17 cellular contexts compared by ENCODE assay signal in the genomic region with DNA sequence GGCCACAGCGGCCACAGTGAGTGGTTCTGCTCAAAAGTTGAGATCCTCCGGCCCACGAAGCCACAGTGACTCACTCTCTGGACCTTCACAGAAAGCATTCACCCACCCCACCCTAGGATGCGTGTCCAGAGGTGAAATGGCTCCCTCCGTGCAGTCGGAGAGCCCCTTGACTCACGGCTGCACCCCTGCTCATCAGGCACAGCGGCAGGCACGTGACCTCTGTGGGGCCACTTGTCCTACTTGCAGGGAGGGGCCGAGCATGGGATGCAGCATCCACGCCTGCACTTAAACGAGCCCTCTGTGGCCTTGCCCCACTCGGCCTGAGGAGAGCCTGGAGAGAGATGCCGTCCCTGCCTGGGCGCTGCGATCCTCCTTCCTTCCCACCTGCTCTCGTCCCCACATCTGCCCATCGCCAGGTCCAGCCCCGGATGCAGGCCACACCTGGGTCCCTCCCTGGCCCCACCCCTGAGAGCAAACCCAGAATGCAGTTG. TPM values are rescaled to one million over a fixed set of nuclear protein-coding genes. Genes with fewer than 3 reads are reported as not detected.
DNase-seq lines count a peak whose midpoint lies in the region; ATAC-seq, FAIRE-seq and TF ChIP-seq lines count a peak whose summit lies in the region.
"Had no signal": no experiment of that assay in that cellular context is flagged by ENCODE, and none has a peak within 500 bp of the region (broad histone marks: within the 10 kb centered on the region; RNA-seq: fewer than 3 reads in every experiment).

No MANE protein-coding gene starts in this region.

- H4K20me1 ChIP-seq in HCT116 (ENCODE audit: insufficient read depth) (no peaks in the 10 kb centered on the region), HepG2 (ENCODE audit: insufficient read depth, low read length) (no peaks in the 10 kb centered on the region; the same call in 1 of the 2 replicates), PC-3 (ENCODE audit: low read length) (no peaks in the 10 kb centered on the region)

- TF ChIP-seq EP300 in HepG2 (IDR thresholded peaks at IDR 0.05; ENCODE audit: low read depth in 2 of 2, low read length in 2 of 2): no peak
- no peak for TF ChIP-seq EP300 in HepG2 (CRISPR knock-in tag; IDR thresholded peaks at IDR 0.05; ENCODE audit: borderline replicate concordance)

- peak overlapping the region; percentile 77 for H3K9ac ChIP-seq in HCT116 (ENCODE audit: low read length)
- H3K9ac ChIP-seq in HepG2 (ENCODE audit: insufficient read depth, low read depth, low read length): no peak overlapping the region
- H3K9ac ChIP-seq in PC-3 (ENCODE audit: low read length): no peak overlapping the region

- 22% methylated on average over 12 of the region's 19 CpGs for WGBS in HepG2 (ENCODE audit: low lambda C conversion rate)

- H3K4me3 ChIP-seq in A673 (ENCODE audit: low read depth, low read length, poor library complexity, severe bottlenecking) (no peak overlapping the region), HCT116 (replicated peaks in 1 of 2; ENCODE audit: low read depth in 1 of 2, low read length in 2 of 2) (peak overlapping the region; percentile 38 to 43), RWPE2 (ENCODE audit: severe bottlenecking) (no peak overlapping the region), HepG2 (replicated peaks in 1 of 3; ENCODE audit: insufficient read depth in 1 of 3, low read depth in 2 of 3, low read length in 3 of 3) (no peak overlapping the region), PC-3 (ENCODE audit: low read length) (no peak overlapping the region)
- H3K4me3 ChIP-seq: lung, skin epidermis had no signal

- H3F3A ChIP-seq in PC-3 (ENCODE audit: low read length, unreplicated experiment): peaks cover 5% of the 10 kb centered on the region

- FAIRE-seq in HepG2 (lab: Jason Lieb, UNC): no peak
- FAIRE-seq: frontal cortex had no signal

- H3K36me3 ChIP-seq in A673 (ENCODE audit: insufficient read depth, low read length, poor library complexity, severe bottlenecking): no peaks in the 10 kb centered on the region
- H3K36me3 ChIP-seq in HCT116 (ENCODE audit: control insufficient read depth in 1 of 2, insufficient read depth in 2 of 2, low read length in 2 of 2): peaks cover 0 to 48% of the 10 kb centered on the region in 2 experiments; a peak in 1 of 4 replicates
- H3K36me3 ChIP-seq in RWPE2 (ENCODE audit: low read depth): no peaks in the 10 kb centered on the region
- H3K36me3 ChIP-seq in HepG2 (replicated peaks in 1 of 2; ENCODE audit: control insufficient read depth in 1 of 2, insufficient read depth in 2 of 2, low read length in 2 of 2): no peaks in the 10 kb centered on the region
- no peaks in the 10 kb centered on the region for H3K36me3 ChIP-seq in PC-3 (ENCODE audit: low read depth, low read length)
- H3K36me3 ChIP-seq: brain microvascular endothelial cell had no signal

- H3K27me3 ChIP-seq in A673 (replicated peaks; ENCODE audit: insufficient read depth, low read depth, low read length, poor library complexity) (no peaks in the 10 kb centered on the region), HCT116 (ENCODE audit: insufficient read depth, low read length) (no peaks in the 10 kb centered on the region), RWPE2 (ENCODE audit: insufficient read depth, poor library complexity, severe bottlenecking) (no peaks in the 10 kb centered on the region), HepG2 (ENCODE audit: control insufficient read depth in 1 of 2, insufficient read depth in 2 of 2, low read length in 2 of 2) (peaks cover 63 to 98% of the 10 kb centered on the region in 2 experiments), PC-3 (ENCODE audit: low read length) (no peaks in the 10 kb centered on the region)
- H3K27me3 ChIP-seq: brain microvascular endothelial cell had no signal

- H3K79me2 ChIP-seq in HCT116 (ENCODE audit: insufficient read depth, low read length) (peaks cover 88% of the 10 kb centered on the region), HepG2 (ENCODE audit: insufficient read depth, low read length) (no peaks in the 10 kb centered on the region), PC-3 (ENCODE audit: low read length) (no peaks in the 10 kb centered on the region)

- H3K9me2 ChIP-seq in HCT116 (ENCODE audit: insufficient read depth): no peaks in the 10 kb centered on the region
- H3K9me2 ChIP-seq in PC-3 (replicated peaks; ENCODE audit: low read length): no peaks in the 10 kb centered on the region

- TF ChIP-seq RAD21 in HCT116 (IDR thresholded peaks at IDR 0.05; ENCODE audit: low read depth): no peak
- TF ChIP-seq RAD21 in HepG2 (CRISPR knock-in tag; IDR thresholded peaks at IDR 0.05): no peak

- RAD21 ChIA-PET in HCT116 (lab: Charles Lee; ENCODE audit: low non-redundant PET in 1 of 2, low total read pairs in 2 of 2, uncharacterized antibody in 2 of 2, unreplicated experiment in 2 of 2): no interaction called here

- DNase-seq in A673 (ENCODE audit: low spot score) (no peak), HCT116 (ENCODE audit: low read depth, low spot score) (no peak), RWPE2 (ENCODE audit: low spot score) (peak; percentile 86), HepG2 (ENCODE audit: low spot score) (no peak), PC-3 (no peak), glomerular visceral epithelial cell (ENCODE audit: extremely low spot score) (no peak), globus pallidus (ENCODE audit: low spot score) (no peak)
- DNase-seq: activated CD4-positive, alpha-beta T cell treated with anti-CD3 and anti-CD28 coated beads, Interleukin-2, amount 50 U/mL, for 1 hour; brain microvascular endothelial cell; HCEC 1CT; naive B cell; NCI-H774; stimulated activated CD4-positive, alpha-beta T cell treated with anti-CD3 and anti-CD28 coated beads, Interleukin-4, amount 100 ng/mL, for 1 hour had no signal

- H3K27ac ChIP-seq in A673 (ENCODE audit: low read depth, low read length, poor library complexity, severe bottlenecking) (peak overlapping the region; percentile 97), HCT116 (ENCODE audit: low read depth, low read length) (peak overlapping the region; percentile 100), RWPE2 (ENCODE audit: poor library complexity, severe bottlenecking) (no peak overlapping the region), HepG2 (ENCODE audit: extremely low read length, insufficient read depth, low read length) (no peak overlapping the region), PC-3 (ENCODE audit: low read length) (no peak overlapping the region)
- H3K27ac ChIP-seq: brain microvascular endothelial cell, skin epidermis had no signal

- TF ChIP-seq CTCF in A673 (conservative IDR thresholded peaks at IDR 0.05; ENCODE audit: low read depth, low read length) (no peak), HCT116 (IDR thresholded peaks at IDR 0.05 in 2 of 3, conservative IDR thresholded peaks at IDR 0.05 in 1 of 3; ENCODE audit: borderline replicate concordance in 1 of 3, insufficient read depth in 1 of 3, low read depth in 2 of 3, low read length in 2 of 3) (no peak), RWPE2 (IDR thresholded peaks at IDR 0.05; ENCODE audit: poor library complexity, severe bottlenecking) (no peak), HepG2 (CRISPR knock-in tag; IDR thresholded peaks at IDR 0.05) (no peak), PC-3 (conservative IDR thresholded peaks at IDR 0.05; ENCODE audit: low read depth, low read length) (no peak)

- H3K9me3 ChIP-seq in A673 (ENCODE audit: low read depth, low read length, poor library complexity, severe bottlenecking) (no peaks in the 10 kb centered on the region), HCT116 (ENCODE audit: control insufficient read depth in 1 of 2, insufficient read depth in 1 of 2, low read depth in 1 of 2, low read length in 2 of 2) (no peaks in the 10 kb centered on the region), RWPE2 (ENCODE audit: severe bottlenecking) (no peaks in the 10 kb centered on the region), HepG2 (ENCODE audit: low read length) (no peaks in the 10 kb centered on the region), PC-3 (ENCODE audit: low read length) (no peaks in the 10 kb centered on the region)

- intact Hi-C loops in A673 (cut with micrococcal nuclease; ENCODE audit: unreplicated experiment) (loop anchor here (5.0 kb wide), 1 partner anchor 45 kb away; no protein-coding TSS in a partner anchor), HCT116 (cut with micrococcal nuclease) (no loop called here), HepG2 (cut with micrococcal nuclease; ENCODE audit: unreplicated experiment) (no loop called here), PC-3 (cut with micrococcal nuclease) (loop anchor here (5.0 kb wide), 1 partner anchor 55 kb away; no protein-coding TSS in a partner anchor)

- H3K4me1 ChIP-seq in A673 (ENCODE audit: insufficient read depth, low read length, poor library complexity, severe bottlenecking): peaks cover 87% of the 10 kb centered on the region
- H3K4me1 ChIP-seq in HCT116 (ENCODE audit: control insufficient read depth in 1 of 2, insufficient read depth in 2 of 2, low read length in 2 of 2): peaks cover 90 to 100% of the 10 kb centered on the region in 2 experiments
- peaks cover 43% of the 10 kb centered on the region for H3K4me1 ChIP-seq in RWPE2 (ENCODE audit: insufficient read depth, poor library complexity, severe bottlenecking)
- peaks cover 11% of the 10 kb centered on the region; the same call in 1 of the 2 replicates for H3K4me1 ChIP-seq in HepG2 (ENCODE audit: insufficient read depth, low read length)
- H3K4me1 ChIP-seq in PC-3 (ENCODE audit: insufficient read depth, low read length): peaks cover 30% of the 10 kb centered on the region

- H2AFZ ChIP-seq in HCT116 (ENCODE audit: low read depth, low read length, poor library complexity, severe bottlenecking) (no peak overlapping the region), HepG2 (ENCODE audit: low read length) (no peak overlapping the region), PC-3 (ENCODE audit: low read length) (no peak overlapping the region)

- ATAC-seq in HCT116: no peak
- no peak for ATAC-seq in RWPE2 (ENCODE audit: low read depth)
- ATAC-seq in HepG2: no peak
- ATAC-seq in PC-3: no peak
- no peak for ATAC-seq in GM19463 (IDR thresholded peaks at IDR 0.05; ENCODE audit: unreplicated experiment)

- CTCF ChIA-PET in A673 (lab: Charles Lee) (no interaction called here), HCT116 (lab: Charles Lee) (no interaction called here), HepG2 (lab: Yijun Ruan, JAX; ENCODE audit: low intra/inter-chr PET ratio, low total read pairs) (no interaction called here), PC-3 (lab: Charles Lee) (no interaction called here)

- POLR2A ChIA-PET in A673 (lab: Charles Lee; ENCODE audit: low non-redundant PET) (no interaction called here), HCT116 (lab: Charles Lee) (no interaction called here), HepG2 (lab: Yijun Ruan, JAX) (no interaction called here), PC-3 (lab: Charles Lee; ENCODE audit: unreplicated experiment) (no interaction called here)

- in situ Hi-C loops in HepG2 (cut with HindIII; ENCODE audit: extremely low pct_ligation_motif_present, low pct_unique_long_range_greater_than_20kb): no loop called here

- no peak for TF ChIP-seq POLR2A in HCT116 (IDR thresholded peaks at IDR 0.05; ENCODE audit: borderline replicate concordance, extremely low read depth, insufficient read depth, insufficient read length)
- TF ChIP-seq POLR2A in HepG2 (IDR thresholded peaks at IDR 0.05; ENCODE audit: insufficient read depth in 1 of 2, low read depth in 2 of 2, low read length in 2 of 2): no peak

- BruUV-seq in A673 (replicated peaks; lab: Mats Ljungman, UMichigan) (no TSS peak), HCT116 (replicated peaks; lab: Mats Ljungman, UMichigan) (TSS peak; percentile 57), HepG2 (replicated peaks; lab: Mats Ljungman, UMichigan) (no TSS peak), PC-3 (replicated peaks; lab: Mats Ljungman, UMichigan) (no TSS peak)

- H3K4me2 ChIP-seq in HCT116 (ENCODE audit: low read length): peak overlapping the region; percentile 77
- H3K4me2 ChIP-seq in HepG2 (ENCODE audit: low read depth, low read length): no peak overlapping the region
- H3K4me2 ChIP-seq in PC-3 (ENCODE audit: low read length): no peak overlapping the region

RNA-seq across cellular contexts. Expression of a gene that starts 28.7 kb away (rescaled TPM):
- 8.7 and 15.9 TPM in 2 replicates for total RNA-seq in A673 (2021)
- total RNA-seq in HCT116 (2021; ENCODE audit: unreplicated experiment): 187 TPM
- 139 and 172 TPM in 2 replicates for polyA plus RNA-seq in HCT116 (2012)
- total RNA-seq in HepG2 (2016; rRNA removed; fragmentation: Illumina TruSeq; extraction: Trizol): 0.09 TPM in 1 of 2 replicates, not detected in the other
- total RNA-seq in HepG2 (2016; cell fraction: cytosol; rRNA removed; fragmentation: Illumina TruSeq; extraction: Trizol; ENCODE audit: low read depth): not detected in 2 replicates
- 0.04 TPM in 1 of 2 replicates, not detected in the other for total RNA-seq in HepG2 (2016; cell fraction: insoluble cytoplasmic fraction; rRNA removed; fragmentation: Illumina TruSeq; extraction: Trizol)
- 0.09 TPM in 1 of 2 replicates, not detected in the other for total RNA-seq in HepG2 (2016; cell fraction: membrane; rRNA removed; fragmentation: Illumina TruSeq; extraction: Trizol)
- total RNA-seq in HepG2 (2016; cell fraction: nucleus; rRNA removed; fragmentation: Illumina TruSeq; extraction: Trizol): 0.12 TPM in 1 of 2 replicates, not detected in the other
- polyA plus RNA-seq in HepG2 (2011; rRNA removed): 0.12 and 0.17 TPM in 2 replicates
- 0.09 and 0.12 TPM in 2 replicates for polyA plus RNA-seq in HepG2 (2011; cell fraction: cytosol; rRNA removed)
- polyA plus RNA-seq in HepG2 (2011; cell fraction: nucleus; rRNA removed): 0.38 and 0.51 TPM in 2 replicates
- 0.09 and 0.19 TPM in 2 replicates for polyA plus RNA-seq in HepG2 (2012)
- not detected in 2 replicates for polyA plus RNA-seq in HepG2 (2016; cell fraction: cytosol; fragmentation: Illumina TruSeq; extraction: Trizol; ENCODE audit: low read depth)
- polyA plus RNA-seq in HepG2 (2016; cell fraction: insoluble cytoplasmic fraction; fragmentation: Illumina TruSeq; extraction: Trizol; ENCODE audit: low read depth): 0.08 TPM in 1 of 2 replicates, not detected in the other
- polyA plus RNA-seq in HepG2 (2016; cell fraction: membrane; fragmentation: Illumina TruSeq; extraction: Trizol; ENCODE audit: low read depth): 0.05 TPM in 1 of 2 replicates, not detected in the other
- 0.35 and 0.41 TPM in 2 replicates for polyA plus RNA-seq in HepG2 (2016; cell fraction: nucleus; fragmentation: Illumina TruSeq; extraction: Trizol; ENCODE audit: insufficient read depth, low read depth)
- 0.24 TPM in 1 of 2 replicates, not detected in the other for polyA minus RNA-seq in HepG2 (2011; rRNA and poly(A)+ RNA removed; ENCODE audit: low replicate concordance)
- polyA minus RNA-seq in HepG2 (2011; cell fraction: cytosol; rRNA and poly(A)+ RNA removed): not detected in 2 replicates
- 0.12 and 0.13 TPM in 2 replicates for polyA minus RNA-seq in HepG2 (2011; cell fraction: nucleus; rRNA and poly(A)+ RNA removed)
- 7.8 and 10.6 TPM in 2 replicates for total RNA-seq in PC-3 (2014; rRNA removed)

RNA-seq across cellular contexts. Expression of a gene that starts 59.0 kb away (rescaled TPM):
- total RNA-seq in A673 (2021) (26.5 and 27.9 TPM in 2 replicates), HCT116 (2021; ENCODE audit: unreplicated experiment) (33.8 TPM), HepG2 (2016; rRNA removed; fragmentation: Illumina TruSeq; extraction: Trizol) (34.8 and 35.9 TPM in 2 replicates), PC-3 (2014; rRNA removed) (48.8 and 56.3 TPM in 2 replicates)
- 28.7 and 30.0 TPM in 2 replicates for polyA plus RNA-seq in HCT116 (2012)
- total RNA-seq in HepG2 (2016; cell fraction: cytosol; rRNA removed; fragmentation: Illumina TruSeq; extraction: Trizol; ENCODE audit: low read depth): 79.0 and 80.7 TPM in 2 replicates
- total RNA-seq in HepG2 (2016; cell fraction: insoluble cytoplasmic fraction; rRNA removed; fragmentation: Illumina TruSeq; extraction: Trizol): 31.8 and 38.7 TPM in 2 replicates
- total RNA-seq in HepG2 (2016; cell fraction: membrane; rRNA removed; fragmentation: Illumina TruSeq; extraction: Trizol): 96.7 and 98.0 TPM in 2 replicates
- total RNA-seq in HepG2 (2016; cell fraction: nucleus; rRNA removed; fragmentation: Illumina TruSeq; extraction: Trizol): 17.0 and 18.5 TPM in 2 replicates
- polyA plus RNA-seq in HepG2 (2011; rRNA removed): 31.6 and 34.2 TPM in 2 replicates
- 30.7 and 37.2 TPM in 2 replicates for polyA plus RNA-seq in HepG2 (2011; cell fraction: cytosol; rRNA removed)
- polyA plus RNA-seq in HepG2 (2011; cell fraction: nucleus; rRNA removed): 29.7 and 36.4 TPM in 2 replicates
- polyA plus RNA-seq in HepG2 (2012): 21.6 and 23.1 TPM in 2 replicates
- polyA plus RNA-seq in HepG2 (2016; cell fraction: cytosol; fragmentation: Illumina TruSeq; extraction: Trizol; ENCODE audit: low read depth): 88.5 and 96.5 TPM in 2 replicates
- 34.9 and 39.2 TPM in 2 replicates for polyA plus RNA-seq in HepG2 (2016; cell fraction: insoluble cytoplasmic fraction; fragmentation: Illumina TruSeq; extraction: Trizol; ENCODE audit: low read depth)
- 88.7 and 90.6 TPM in 2 replicates for polyA plus RNA-seq in HepG2 (2016; cell fraction: membrane; fragmentation: Illumina TruSeq; extraction: Trizol; ENCODE audit: low read depth)
- 40.3 and 42.7 TPM in 2 replicates for polyA plus RNA-seq in HepG2 (2016; cell fraction: nucleus; fragmentation: Illumina TruSeq; extraction: Trizol; ENCODE audit: insufficient read depth, low read depth)
- polyA minus RNA-seq in HepG2 (2011; rRNA and poly(A)+ RNA removed; ENCODE audit: low replicate concordance): 21.2 and 36.8 TPM in 2 replicates
- 12.7 and 13.0 TPM in 2 replicates for polyA minus RNA-seq in HepG2 (2011; cell fraction: cytosol; rRNA and poly(A)+ RNA removed)
- polyA minus RNA-seq in HepG2 (2011; cell fraction: nucleus; rRNA and poly(A)+ RNA removed): 10.2 and 10.9 TPM in 2 replicates

Comparison
In these comparisons a context has a peak if more than half of its experiments do, and no peak if none do; other contexts are left out.
1. H3K27ac ChIP-seq: peak in A673 (single experiment) and HCT116 (single experiment); none in RWPE2 (single experiment), HepG2 (single experiment) and PC-3 (single experiment).
2. H3K4me3 ChIP-seq: peak in HCT116 (2 of 2); none in A673 (single experiment), RWPE2 (single experiment), HepG2 (0 of 3) and PC-3 (single experiment).
3. RNA of a gene that starts 28.7 kb away (total RNA-seq): 187 TPM in HCT116 (single experiment); 8.7 to 15.9 TPM in A673, 7.8 to 10.6 TPM in PC-3 and 0.04 to 0.12 TPM in HepG2; every median in the first group is over 10 times any median in the second.
4. intact Hi-C loops: an anchor here in A673 (5.0 kb wide) and PC-3 (5.0 kb wide); none called in HCT116 and HepG2.